1 cellular context compared by ENCODE assay signal in genomic region chr1:203359010-203359571, GRCh38.
TF ChIP-seq lines count a peak whose summit lies in the region.

No MANE protein-coding gene starts in this region.

TF ChIP-seq in GM12878, 131 proteins besides CTCF, POLR2A, EP300 and RAD21 (continued from another document):
- TF ChIP-seq ZBTB40 (IDR thresholded peaks at IDR 0.05; ENCODE audit: borderline replicate concordance) (no peak), SIN3A (IDR thresholded peaks at IDR 0.05; ENCODE audit: low read depth, low read length) (no peak)
